Comparison of ENCODE assay signal across 15 cellular contexts in genomic region chr3:155019576-155019975, GRCh38.
A peak's percentile ranks its signal among the peaks of the same experiment; 100 is the strongest.
DNase-seq lines count a peak whose midpoint lies in the region; ATAC-seq, FAIRE-seq and TF ChIP-seq lines count a peak whose summit lies in the region.
"Had no signal": no experiment of that assay in that cellular context is flagged by ENCODE, and none has a peak within 500 bp of the region (broad histone marks: within the 10 kb centered on the region; RNA-seq: fewer than 3 reads in every experiment).

No MANE protein-coding gene starts in this region.

- H2AFZ ChIP-seq in IMR-90 (replicated peaks; ENCODE audit: low read length, poor library complexity) (peak overlapping the region; percentile 49), H1 (ENCODE audit: low read length) (peak overlapping the region; percentile 55; the same call in 1 of the 2 replicates)

- no peak overlapping the region for H3K56ac ChIP-seq in IMR-90 (ENCODE audit: extremely low read depth, insufficient read depth, low read length)
- H3K56ac ChIP-seq in H1 (replicated peaks; ENCODE audit: insufficient read length, low read depth, low read length): no peak overlapping the region
- H3K56ac ChIP-seq in mesendoderm (ENCODE audit: low read length): no peak overlapping the region

- POLR2A ChIA-PET in BJ (lab: Charles Lee) (no interaction called here), IMR-90 (lab: Charles Lee; ENCODE audit: unreplicated experiment) (no interaction called here), H1 (lab: Charles Lee; ENCODE audit: partially characterized antibody) (no interaction called here)

- 0 out of 2 replicates have a peak overlapping the region, but pooled peaks have one; percentile 31 for H3K27ac ChIP-seq in IMR-90 (ENCODE audit: insufficient read depth, low read length)
- H3K27ac ChIP-seq in H1 (ENCODE audit: low read depth, low read length): no peak overlapping the region
- H3K27ac ChIP-seq in mesendoderm (ENCODE audit: low read depth, low read length): no peak overlapping the region

- CTCF ChIA-PET in BJ (lab: Yijun Ruan, JAX): no interaction called here
- CTCF ChIA-PET in IMR-90 (lab: Yijun Ruan, JAX): no interaction called here
- CTCF ChIA-PET in H1 (lab: Charles Lee; ENCODE audit: partially characterized antibody): interaction anchor here (1.5 to 1.8 kb wide), 2 partner anchors 8 to 304 kb away, joined by 3 to 6 read pairs; no protein-coding TSS in a partner anchor

- H2AK9ac ChIP-seq in IMR-90 (replicated peaks; ENCODE audit: low read depth, low read length, poor library complexity): no peak overlapping the region

- H3K79me2 ChIP-seq in H1 (ENCODE audit: control insufficient read depth in 1 of 2, insufficient read depth in 2 of 2, low read length in 2 of 2) (no peaks in the 10 kb centered on the region), mesendoderm (ENCODE audit: control insufficient read depth, insufficient read depth, low read length) (no peaks in the 10 kb centered on the region)

- H3K23ac ChIP-seq in IMR-90 (ENCODE audit: low read depth, low read length): no peak overlapping the region
- no peak overlapping the region for H3K23ac ChIP-seq in H1 (ENCODE audit: insufficient read length)
- no peak overlapping the region for H3K23ac ChIP-seq in mesendoderm (ENCODE audit: low read length)

- TF ChIP-seq POLR2A in IMR-90 (IDR thresholded peaks at IDR 0.05; ENCODE audit: low read depth, low read length) (no peak), H1 (IDR thresholded peaks at IDR 0.05; ENCODE audit: control extremely low read depth in 1 of 2, low read depth in 2 of 2, low read length in 2 of 2) (no peak)

- no peak overlapping the region for H2BK20ac ChIP-seq in IMR-90 (ENCODE audit: low read depth, low read length)
- H2BK20ac ChIP-seq in H1 (ENCODE audit: low read length): 0 out of 2 replicates have a peak overlapping the region, but pooled peaks have one; percentile 48

- H3K4ac ChIP-seq in IMR-90 (ENCODE audit: low read depth, low read length) (0 out of 2 replicates have a peak overlapping the region, but pooled peaks have one; percentile 33), H1 (replicated peaks; ENCODE audit: insufficient read length, low read depth, low read length) (no peak overlapping the region), mesendoderm (ENCODE audit: low read depth, low read length) (no peak overlapping the region)

- TF ChIP-seq CTCF in BJ (IDR thresholded peaks at IDR 0.05; ENCODE audit: insufficient read depth, low read depth, low read length) (no peak), IMR-90 (conservative IDR thresholded peaks at IDR 0.05; ENCODE audit: low read depth, low read length) (no peak), H1 (IDR thresholded peaks at IDR 0.05; ENCODE audit: control extremely low read depth in 1 of 3, insufficient read depth in 1 of 3, low read depth in 1 of 3, low read length in 3 of 3) (no peak)

- H2BK15ac ChIP-seq in IMR-90 (ENCODE audit: low read depth, low read length): no peak overlapping the region
- H2BK15ac ChIP-seq in H1 (ENCODE audit: low read length): no peak overlapping the region
- H2BK15ac ChIP-seq in mesendoderm (replicated peaks; ENCODE audit: low read depth): no peak overlapping the region

- H3K36me3 ChIP-seq in BJ (ENCODE audit: control insufficient read depth, insufficient read depth, low read length) (no peaks in the 10 kb centered on the region), IMR-90 (ENCODE audit: control insufficient read depth, insufficient read depth, low read length) (no peaks in the 10 kb centered on the region), H1 (ENCODE audit: control insufficient read depth in 2 of 4, insufficient read depth in 4 of 4, low read length in 3 of 4) (no peaks in the 10 kb centered on the region), mesendoderm (ENCODE audit: control insufficient read depth, insufficient read depth, low read length) (no peaks in the 10 kb centered on the region)

- H3K18ac ChIP-seq in IMR-90 (ENCODE audit: low read depth, low read length) (no peak overlapping the region), H1 (ENCODE audit: extremely low read depth, low read length) (no peak overlapping the region), mesendoderm (ENCODE audit: low read length) (no peak overlapping the region)

- H3K9me3 ChIP-seq in IMR-90 (ENCODE audit: control insufficient read depth, insufficient read depth, low read length) (no peaks in the 10 kb centered on the region), H1 (ENCODE audit: insufficient read depth in 2 of 2, low read depth in 1 of 2, low read length in 1 of 2) (no peaks in the 10 kb centered on the region)

- no peak overlapping the region for H3K4me3 ChIP-seq in BJ (ENCODE audit: low read depth, low read length)
- H3K4me3 ChIP-seq in IMR-90 (ENCODE audit: insufficient read depth, low read depth, low read length): no peak overlapping the region
- no peak overlapping the region for H3K4me3 ChIP-seq in H1 (ENCODE audit: extremely low read depth in 1 of 4, insufficient read depth in 2 of 4, low read depth in 3 of 4, low read length in 4 of 4)
- no peak overlapping the region for H3K4me3 ChIP-seq in mesendoderm (ENCODE audit: low read length)

- H3K14ac ChIP-seq in IMR-90 (replicated peaks; ENCODE audit: low read depth, low read length) (no peak overlapping the region; the same call in 1 of the 2 replicates), H1 (ENCODE audit: insufficient read length) (no peak overlapping the region)

- 100% methylated on average over 1 of the region's 1 CpG; no CpG with 5 or more reads in 1 of the 2 experiments for WGBS in IMR-90 (ENCODE audit: extremely low coverage in 2 of 2, insufficient read length in 1 of 2), 2 experiments
- WGBS in H1 (ENCODE audit: extremely low coverage in 1 of 2, insufficient coverage in 1 of 2, insufficient read length in 1 of 2, insufficient replicate concordance in 2 of 2, low coverage in 1 of 2, low lambda C conversion rate in 2 of 2, missing lambda C conversion rate in 1 of 2), 2 experiments: 91% methylated on average over 1 of the region's 1 CpG; no CpG with 5 or more reads in 1 of the 2 experiments
- WGBS in mesendoderm (ENCODE audit: extremely low coverage, insufficient coverage, low lambda C conversion rate): no CpG with 5 or more reads among the region's 1 CpG

- TF ChIP-seq EP300 in H1 (IDR thresholded peaks at IDR 0.05; ENCODE audit: borderline replicate concordance in 1 of 2, low read depth in 2 of 2, low read length in 2 of 2): no peak

- no peak overlapping the region for H2BK12ac ChIP-seq in H1 (ENCODE audit: low read depth, low read length)

- intact Hi-C loops in IMR-90 (cut with micrococcal nuclease): no loop called here

- H4K91ac ChIP-seq in IMR-90 (ENCODE audit: insufficient read depth, low read depth, low read length) (no peak overlapping the region), H1 (replicated peaks; ENCODE audit: insufficient read length, low read length) (no peak overlapping the region)

- FAIRE-seq in H1 (lab: Jason Lieb, UNC): no peak
- FAIRE-seq: GM12892, urothelium cell line had no signal

- H3K4me2 ChIP-seq in IMR-90 (ENCODE audit: low read depth, low read length) (peak overlapping the region; percentile 35; the same call in 1 of the 2 replicates), H1 (ENCODE audit: insufficient read depth in 1 of 2, low read depth in 2 of 2, low read length in 2 of 2) (no peak overlapping the region), mesendoderm (ENCODE audit: low read length) (no peak overlapping the region)

- H3K9ac ChIP-seq in IMR-90 (ENCODE audit: low read depth, low read length) (no peak overlapping the region), H1 (replicated peaks in 1 of 4; ENCODE audit: extremely low read depth in 1 of 4, low read depth in 3 of 4, low read length in 3 of 4) (no peak overlapping the region), mesendoderm (ENCODE audit: low read length) (no peak overlapping the region)

- in situ Hi-C loops in IMR-90 (cut with MboI; ENCODE audit: low sequenced_read_pairs): no loop called here

- no peaks in the 10 kb centered on the region for H3K9me1 ChIP-seq in IMR-90 (ENCODE audit: insufficient read depth, low read length)

- H2AK5ac ChIP-seq in IMR-90 (ENCODE audit: low read depth, low read length) (no peak overlapping the region), H1 (ENCODE audit: low read depth, low read length) (no peak overlapping the region), mesendoderm (ENCODE audit: low read length) (no peak overlapping the region)

- H3K4me1 ChIP-seq in IMR-90 (ENCODE audit: control insufficient read depth, insufficient read depth, low read length): peaks cover 2% of the 10 kb centered on the region; the same call in 1 of the 2 replicates
- H3K4me1 ChIP-seq in H1 (replicated peaks in 1 of 4; ENCODE audit: control insufficient read depth in 3 of 4, insufficient read depth in 4 of 4, low read length in 3 of 4): peaks cover 2 to 17% (median 4%) of the 10 kb centered on the region in 4 experiments; a peak in 4 of 7 replicates
- H3K4me1 ChIP-seq in mesendoderm (ENCODE audit: control insufficient read depth, low read depth, low read length): peaks cover 3% of the 10 kb centered on the region

- TF ChIP-seq RAD21 in IMR-90 (IDR thresholded peaks at IDR 0.05; ENCODE audit: low read length) (no peak), H1 (IDR thresholded peaks at IDR 0.05 in 1 of 2, conservative IDR thresholded peaks at IDR 0.05 in 1 of 2; ENCODE audit: low read depth in 2 of 2, low read length in 2 of 2) (no peak)

- dilution Hi-C loops in IMR-90 (cut with HindIII; ENCODE audit: low sequenced_read_pairs, unreplicated experiment): no loop called here

- no TSS peak for BruUV-seq in IMR-90 (replicated peaks; lab: Mats Ljungman, UMichigan)

- peak; percentile 33 for DNase-seq in BJ (ENCODE audit: low read depth)
- DNase-seq in IMR-90: peak; percentile 68
- DNase-seq in H1 (ENCODE audit: low read depth in 1 of 2, low spot score in 2 of 2): no peak
- DNase-seq in mesendoderm: peak; percentile 82
- no peak for DNase-seq in hippocampal formation (lab: John Stamatoyannopoulos, UW)
- no peak for DNase-seq in NOMO-1 treated with dmso at 0.1 percent for 144 hours (lab: John Stamatoyannopoulos, UW; ENCODE audit: unreplicated experiment)
- DNase-seq in NCI-H748 treated with DMSO at 0.1 percent for 48 hours (lab: John Stamatoyannopoulos, UW): no peak
- no peak for DNase-seq in activated CD4-positive, alpha-beta T cell treated with anti-CD3 and anti-CD28 coated beads for 48 hours
- DNase-seq: activated B cell treated with CpG ODN at 0.5 μM for 24 hours; activated CD8-positive, alpha-beta memory T cell treated with anti-CD3 and anti-CD28 coated beads, Interleukin-2, amount 50 U/mL, for 48 hours; activated naive CD4-positive, alpha-beta T cell treated with anti-CD3 and anti-CD28 coated beads, Interleukin-2, amount 50 U/mL, for 16 hours; central memory CD4-positive, alpha-beta T cell; retina had no signal

- H3K23me2 ChIP-seq in H1 (ENCODE audit: low read depth, low read length): no peaks in the 10 kb centered on the region

- H4K5ac ChIP-seq in IMR-90 (ENCODE audit: low read depth, low read length): no peak overlapping the region
- no peak overlapping the region for H4K5ac ChIP-seq in H1 (ENCODE audit: insufficient read length, low read depth, low read length)
- no peak overlapping the region for H4K5ac ChIP-seq in mesendoderm (ENCODE audit: low read length)

- peak; percentile 94 for ATAC-seq in IMR-90 (ENCODE audit: low read depth)

- H4K20me1 ChIP-seq in IMR-90 (ENCODE audit: insufficient read depth, low read length) (no peaks in the 10 kb centered on the region), H1 (replicated peaks in 1 of 2; ENCODE audit: control insufficient read depth in 1 of 2, insufficient read depth in 2 of 2, low read length in 2 of 2) (no peaks in the 10 kb centered on the region)

- H4K8ac ChIP-seq in IMR-90 (ENCODE audit: low read depth in 2 of 2, low read length in 2 of 2) (0 out of 4 replicates have a peak overlapping the region, but pooled peaks of 1 of the 2 experiments have one; percentile 34), H1 (ENCODE audit: extremely low read depth, insufficient read depth, low read length) (no peak overlapping the region), mesendoderm (ENCODE audit: low read depth, low read length) (no peak overlapping the region)

- H2BK5ac ChIP-seq in IMR-90 (ENCODE audit: low read depth, low read length, poor library complexity, severe bottlenecking) (peak overlapping the region; percentile 75), H1 (ENCODE audit: low read depth, low read length) (no peak overlapping the region), mesendoderm (ENCODE audit: low read length) (no peak overlapping the region)

- 0 out of 2 replicates have a peak overlapping the region, but pooled peaks have one; percentile 45 for H2BK120ac ChIP-seq in IMR-90 (ENCODE audit: low read depth, low read length)
- no peak overlapping the region for H2BK120ac ChIP-seq in H1 (replicated peaks; ENCODE audit: low read depth, low read length)
- no peak overlapping the region for H2BK120ac ChIP-seq in mesendoderm (ENCODE audit: low read depth, low read length)

- H3K27me3 ChIP-seq in BJ (ENCODE audit: control insufficient read depth, insufficient read depth, low read length) (no peaks in the 10 kb centered on the region), IMR-90 (ENCODE audit: control insufficient read depth, insufficient read depth, low read length) (no peaks in the 10 kb centered on the region), H1 (replicated peaks in 1 of 4; ENCODE audit: control insufficient read depth in 3 of 4, extremely low read depth in 1 of 4, insufficient read depth in 3 of 4, low read length in 3 of 4) (no peaks in the 10 kb centered on the region), mesendoderm (ENCODE audit: insufficient read depth, low read length, poor library complexity) (no peaks in the 10 kb centered on the region)

- H3K79me1 ChIP-seq in IMR-90 (ENCODE audit: low read depth in 1 of 2, low read length in 2 of 2) (no peaks in the 10 kb centered on the region), H1 (ENCODE audit: low read depth, low read length) (no peaks in the 10 kb centered on the region), mesendoderm (ENCODE audit: low read length) (no peaks in the 10 kb centered on the region)

Comparison
In these comparisons a context has a peak if more than half of its experiments do, and no peak if none do; other contexts are left out.
1. DNase-seq: peak in BJ (single experiment), IMR-90 (single experiment) and mesendoderm (single experiment); none in H1 (0 of 2), hippocampal formation (0 of 2), NOMO-1 treated with dmso at 0.1 percent for 144 hours (single experiment), NCI-H748 treated with DMSO at 0.1 percent for 48 hours (single experiment) and activated CD4-positive, alpha-beta T cell treated with anti-CD3 and anti-CD28 coated beads for 48 hours (single experiment).